ENCODE assay signal across 1 cellular context in genomic region chr12:27975222-27976136, GRCh38.
TF ChIP-seq lines count a peak whose summit lies in the region.

No MANE protein-coding gene starts in this region.

TF ChIP-seq in H1, 55 proteins besides CTCF, POLR2A, EP300 and RAD21 (continued from another document):
- TF ChIP-seq ATF2 (IDR thresholded peaks at IDR 0.05; ENCODE audit: low read length), result no peak
- peak; percentile 30; the same call in 1 of the 2 replicates for TF ChIP-seq TBP (IDR thresholded peaks at IDR 0.05; ENCODE audit: low read depth, low read length)
- peak; percentile 68 for TF ChIP-seq CTBP2 (IDR thresholded peaks at IDR 0.05; ENCODE audit: borderline replicate concordance, insufficient read depth, insufficient read length, low read length)
- peak; percentile 62 for TF ChIP-seq MAX (IDR thresholded peaks at IDR 0.05)
- peak; percentile 73 for TF ChIP-seq SUZ12 (IDR thresholded peaks at IDR 0.05; ENCODE audit: low read length)
- no peak for TF ChIP-seq CHD7 (IDR thresholded peaks at IDR 0.05; ENCODE audit: insufficient replicate concordance, low read length)
- TF ChIP-seq SP1 (IDR thresholded peaks at IDR 0.05; ENCODE audit: low read depth, low read length), result no peak
TF ChIP-seq in H1: peak in this region for 9.
